In the genomic region with DNA sequence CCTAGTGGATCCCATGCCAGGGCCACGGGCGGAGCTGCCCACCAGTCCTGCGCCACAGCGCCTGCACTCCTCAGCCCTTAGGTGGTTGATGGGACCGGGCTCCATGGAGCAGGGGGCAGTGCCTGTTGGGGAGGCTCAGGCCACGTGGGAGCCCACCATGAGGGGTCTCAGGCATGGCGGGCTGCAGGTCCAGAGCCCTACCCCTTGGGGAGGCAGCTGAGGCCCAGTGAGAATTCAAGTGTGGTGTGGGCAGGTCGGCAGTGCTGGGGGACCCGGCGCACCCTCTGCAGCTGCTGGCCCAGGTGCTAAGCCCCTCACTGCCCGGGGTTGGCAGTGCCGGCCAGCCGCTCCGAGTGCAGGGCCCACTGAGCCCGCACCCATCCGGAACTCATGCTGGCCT, we compare ENCODE assay signal across 32 cellular contexts.
"Had no signal": no experiment of that assay in that cellular context is flagged by ENCODE, and none has a peak within 500 bp of the region (broad histone marks: within the 10 kb centered on the region; RNA-seq: fewer than 3 reads in every experiment).

No MANE protein-coding gene starts in this region.

- H3K4me3 ChIP-seq: adrenal gland, ascending aorta, body of pancreas, breast epithelium, cardiac muscle cell had no signal

- ATAC-seq: activated naive CD4-positive, alpha-beta T cell treated with anti-CD3 and anti-CD28 coated beads, Interleukin-2, amount 50 U/mL, for 72 hours; activated naive CD8-positive, alpha-beta T cell treated with anti-CD3 and anti-CD28 coated beads, Interleukin-2, amount 50 U/mL, for 24 hours; activated T-cell treated with anti-CD3 and anti-CD28 coated beads, Interleukin-2, amount 50 U/mL, for 4 hours; activated T-cell treated with anti-CD3 and anti-CD28 coated beads, Interleukin-2, amount 50 U/mL, for 72 hours; activated T-helper 17 cell treated with anti-CD3 and anti-CD28 coated beads, Interleukin-2, amount 50 U/mL, for 72 hours; body of pancreas had no signal

- H3K27ac ChIP-seq: adrenal gland, ascending aorta, body of pancreas, brain microvascular endothelial cell, breast epithelium, cardiac muscle cell had no signal

- H3K4me1 ChIP-seq: adrenal gland, ascending aorta, body of pancreas, breast epithelium had no signal

- H3K36me3 ChIP-seq: adrenal gland, ascending aorta, brain microvascular endothelial cell, breast epithelium, cardiac muscle cell had no signal

- DNase-seq: activated effector memory CD4-positive, alpha-beta T cell treated with anti-CD3 and anti-CD28 coated beads, Interleukin-2, amount 50 U/mL, for 16 hours; activated effector memory CD4-positive, alpha-beta T cell treated with Interleukin-2 at 50 U/mL for 16 hours; activated gamma-delta T cell; activated gamma-delta T cell treated with Interleukin-2 at 50 U/mL for 16 hours; activated naive CD4-positive, alpha-beta T cell; activated naive CD4-positive, alpha-beta T cell treated with anti-CD3 and anti-CD28 coated beads for 36 hours; activated naive CD4-positive, alpha-beta T cell treated with anti-CD3 and anti-CD28 coated beads, Interleukin-2, amount 10 ng/mL, durations not matched to agents 7 days and 5 days; activated naive CD4-positive, alpha-beta T cell treated with anti-CD3 and anti-CD28 coated beads, Interleukin-2, amount 50 U/mL, for 16 hours; activated naive CD4-positive, alpha-beta T cell treated with Interleukin-2 at 50 U/mL for 16 hours; activated naive CD8-positive, alpha-beta T cell treated with anti-CD3 and anti-CD28 coated beads for 36 hours; activated naive CD8-positive, alpha-beta T cell treated with anti-CD3 and anti-CD28 coated beads, Interleukin-2, amount 10 ng/mL, durations not matched to agents 7 days and 5 days; activated naive CD8-positive, alpha-beta T cell treated with anti-CD3 and anti-CD28 coated beads, Interleukin-2, amount 50 U/mL, for 24 hours; activated T-cell treated with anti-CD3 and anti-CD28 coated beads, Interleukin-2, amount 50 U/mL, for 1 hour; activated T-cell treated with anti-CD3 and anti-CD28 coated beads, Interleukin-2, amount 50 U/mL, for 24 hours; activated T-cell treated with anti-CD3 and anti-CD28 coated beads, Interleukin-2, amount 50 U/mL, for 4 hours; activated T-cell treated with anti-CD3 and anti-CD28 coated beads, Interleukin-2, amount 50 U/mL, for 48 hours; activated T-cell treated with anti-CD3 and anti-CD28 coated beads, Interleukin-2, amount 50 U/mL, for 72 hours; adrenal gland; amniotic stem cell; amygdala; anterior cingulate cortex; aorta; body of pancreas; brain microvascular endothelial cell; caudate nucleus; central memory CD4-positive, alpha-beta T cell; cerebellar nuclear complex had no signal

- H3K27me3 ChIP-seq: adrenal gland, ascending aorta, body of pancreas, brain microvascular endothelial cell, breast epithelium, cardiac muscle cell had no signal
